Comparison of ENCODE assay signal across 8 cellular contexts in the genomic region with DNA sequence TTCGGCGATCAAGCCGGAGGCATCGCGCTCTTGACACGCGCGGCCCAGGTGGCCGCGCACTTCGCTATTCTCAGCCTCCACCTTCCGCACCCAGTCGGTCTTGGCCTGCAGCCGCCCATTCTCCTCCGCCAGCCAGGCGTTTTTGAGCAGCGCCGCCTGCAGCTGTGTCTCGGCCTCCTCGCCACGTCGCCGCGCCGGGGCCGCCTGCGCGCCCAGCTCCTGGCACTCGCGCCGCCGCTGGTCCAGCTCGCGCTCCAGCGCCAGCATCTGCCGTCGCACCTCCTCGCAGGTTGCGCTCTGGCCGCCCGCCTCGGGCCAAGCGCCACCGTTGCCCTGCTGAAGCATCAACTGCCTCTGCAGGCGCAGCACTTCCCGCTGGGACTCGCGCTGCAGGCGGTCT. TPM values are rescaled to one million over a fixed set of nuclear protein-coding genes. Genes with fewer than 3 reads are reported as not detected.
DNase-seq lines count a peak whose midpoint lies in the region; ATAC-seq lines count a peak whose summit lies in the region.
"Not testable (repeated sequence)": the region's sequence is repeated elsewhere in the genome, so short reads cannot be mapped to it uniquely, and the experiment has no call there.

No MANE protein-coding gene starts in this region.

- not testable (repeated sequence) for H3K9me3 Mint-ChIP-seq in activated T-cell treated with anti-CD3 and anti-CD28 coated beads, Interleukin-2, amount 50 U/mL, for 72 hours; immature natural killer cell; stimulated activated naive B cell treated with anti-CD40 and anti-IgM and Interleukin-4, amounts not matched to agents 10 μg/mL and 1 μg/mL and 100 μg/mL, for 72 hours

- peak; percentile 23 for ATAC-seq in HG03108 (IDR thresholded peaks at IDR 0.05; ENCODE audit: unreplicated experiment)
- peak; percentile 14 to 36 for ATAC-seq in activated T-cell treated with anti-CD3 and anti-CD28 coated beads, Interleukin-2, amount 50 U/mL, for 72 hours (replicated peaks in 1 of 2)
- peak; percentile 4 for ATAC-seq in stimulated activated naive B cell treated with anti-CD40 and anti-IgM and Interleukin-4, amounts not matched to agents 10 μg/mL and 1 μg/mL and 100 μg/mL, for 72 hours (replicated peaks)

- H3K9me3 ChIP-seq in BLaER1 = not testable (repeated sequence)

- H3K27ac Mint-ChIP-seq in activated T-cell treated with anti-CD3 and anti-CD28 coated beads, Interleukin-2, amount 50 U/mL, for 72 hours; immature natural killer cell; stimulated activated naive B cell treated with anti-CD40 and anti-IgM and Interleukin-4, amounts not matched to agents 10 μg/mL and 1 μg/mL and 100 μg/mL, for 72 hours: not testable (repeated sequence)

- not testable (repeated sequence) for H3K4me1 ChIP-seq in BLaER1

- H3K27me3 ChIP-seq in BLaER1 = not testable (repeated sequence)

- DNase-seq in activated CD4-positive, alpha-beta T cell treated with anti-CD3 and anti-CD28 coated beads for 48 hours = peak; percentile 7
- DNase-seq in activated T-cell treated with anti-CD3 and anti-CD28 coated beads, Interleukin-2, amount 50 U/mL, for 72 hours = peak; percentile 8 to 12
- peak; percentile 9 for DNase-seq in central memory CD4-positive, alpha-beta T cell
- DNase-seq in immature natural killer cell (peak; percentile 4 to 22 (median 15)), mesenteric fat pad (ENCODE audit: low spot score) (peak; percentile 83)
- DNase-seq in stimulated activated naive B cell treated with anti-CD40 and anti-IgM and Interleukin-4, amounts not matched to agents 10 μg/mL and 1 μg/mL and 100 μg/mL, for 72 hours = not testable (repeated sequence)

- peak overlapping the region; percentile 69 for H3K4me2 ChIP-seq in BLaER1

- not testable (repeated sequence) for H3K4me3 ChIP-seq in BLaER1

- not testable (repeated sequence) for H3K9ac ChIP-seq in BLaER1

- H3K27ac ChIP-seq in BLaER1 = not testable (repeated sequence)

- H3K27me3 Mint-ChIP-seq in activated T-cell treated with anti-CD3 and anti-CD28 coated beads, Interleukin-2, amount 50 U/mL, for 72 hours (ENCODE audit: low read depth); immature natural killer cell (ENCODE audit: low read depth in 3 of 3); stimulated activated naive B cell treated with anti-CD40 and anti-IgM and Interleukin-4, amounts not matched to agents 10 μg/mL and 1 μg/mL and 100 μg/mL, for 72 hours: not testable (repeated sequence)

- not testable (repeated sequence) for H4K20me1 ChIP-seq in BLaER1

- H3K36me3 Mint-ChIP-seq in activated T-cell treated with anti-CD3 and anti-CD28 coated beads, Interleukin-2, amount 50 U/mL, for 72 hours (ENCODE audit: insufficient read depth in 2 of 2); immature natural killer cell; stimulated activated naive B cell treated with anti-CD40 and anti-IgM and Interleukin-4, amounts not matched to agents 10 μg/mL and 1 μg/mL and 100 μg/mL, for 72 hours: not testable (repeated sequence)

- H3K4me1 Mint-ChIP-seq in activated T-cell treated with anti-CD3 and anti-CD28 coated beads, Interleukin-2, amount 50 U/mL, for 72 hours (ENCODE audit: low read depth); immature natural killer cell; stimulated activated naive B cell treated with anti-CD40 and anti-IgM and Interleukin-4, amounts not matched to agents 10 μg/mL and 1 μg/mL and 100 μg/mL, for 72 hours: not testable (repeated sequence)

- H3K4me3 Mint-ChIP-seq in activated T-cell treated with anti-CD3 and anti-CD28 coated beads, Interleukin-2, amount 50 U/mL, for 72 hours; immature natural killer cell; stimulated activated naive B cell treated with anti-CD40 and anti-IgM and Interleukin-4, amounts not matched to agents 10 μg/mL and 1 μg/mL and 100 μg/mL, for 72 hours: not testable (repeated sequence)

- H3K36me3 ChIP-seq in BLaER1 = not testable (repeated sequence)

RNA-seq across cellular contexts. Expression of a gene that starts 2.3 kb away (rescaled TPM):
- under 1 TPM; 0.50 to 0.83 TPM for total RNA-seq in activated T-cell treated with anti-CD3 and anti-CD28 coated beads, Interleukin-2, amount 50 U/mL, for 72 hours
- polyA plus RNA-seq in immature natural killer cell = 1 to 10 TPM in 1 of 3 donors, under 1 TPM in 1, not detected in 1; 0.33 to 1.4 TPM
- 0.19 TPM for total RNA-seq in mesenteric fat pad
